Comparison of ENCODE assay signal across 2 cellular contexts in the genomic region with DNA sequence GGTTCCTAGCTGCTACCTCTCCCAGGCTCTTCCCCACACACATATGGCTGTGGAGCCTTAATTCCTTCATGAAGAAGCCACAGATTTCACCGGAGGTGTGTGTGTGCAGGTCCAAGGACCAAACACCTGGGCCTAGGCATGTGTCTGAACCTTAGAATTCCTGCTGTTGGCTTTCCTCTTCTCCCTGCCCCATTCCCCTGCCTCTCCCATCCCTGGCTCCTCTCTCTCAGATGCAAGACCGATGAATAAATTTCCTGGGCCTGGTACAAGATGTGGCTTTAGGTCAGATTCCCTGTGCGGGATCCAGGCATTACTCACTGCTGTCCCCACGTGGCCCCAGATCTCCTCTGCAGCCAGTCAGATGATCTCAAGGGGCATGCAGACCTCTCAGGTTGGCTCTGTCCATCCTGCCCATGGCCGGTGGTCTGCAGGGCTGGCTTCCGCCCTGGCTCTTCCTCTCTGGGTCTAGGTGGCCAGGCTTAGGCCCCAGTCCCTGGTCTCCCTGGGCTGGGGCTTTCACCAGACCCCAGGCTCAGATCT.
A peak's percentile ranks its signal among the peaks of the same experiment; 100 is the strongest.
TF ChIP-seq lines count a peak whose summit lies in the region.

No MANE protein-coding gene starts in this region.

TF ChIP-seq in HepG2, 621 proteins besides CTCF, POLR2A, EP300 and RAD21:
- TF ChIP-seq SMYD3 (CRISPR knock-in tag; IDR thresholded peaks at IDR 0.05): no peak
- peak; percentile 54 for TF ChIP-seq STAG1 (CRISPR knock-in tag; IDR thresholded peaks at IDR 0.05)
- no peak for TF ChIP-seq ETV5 (CRISPR knock-in tag; IDR thresholded peaks at IDR 0.05; ENCODE audit: borderline replicate concordance)
- TF ChIP-seq, protein P1, sequence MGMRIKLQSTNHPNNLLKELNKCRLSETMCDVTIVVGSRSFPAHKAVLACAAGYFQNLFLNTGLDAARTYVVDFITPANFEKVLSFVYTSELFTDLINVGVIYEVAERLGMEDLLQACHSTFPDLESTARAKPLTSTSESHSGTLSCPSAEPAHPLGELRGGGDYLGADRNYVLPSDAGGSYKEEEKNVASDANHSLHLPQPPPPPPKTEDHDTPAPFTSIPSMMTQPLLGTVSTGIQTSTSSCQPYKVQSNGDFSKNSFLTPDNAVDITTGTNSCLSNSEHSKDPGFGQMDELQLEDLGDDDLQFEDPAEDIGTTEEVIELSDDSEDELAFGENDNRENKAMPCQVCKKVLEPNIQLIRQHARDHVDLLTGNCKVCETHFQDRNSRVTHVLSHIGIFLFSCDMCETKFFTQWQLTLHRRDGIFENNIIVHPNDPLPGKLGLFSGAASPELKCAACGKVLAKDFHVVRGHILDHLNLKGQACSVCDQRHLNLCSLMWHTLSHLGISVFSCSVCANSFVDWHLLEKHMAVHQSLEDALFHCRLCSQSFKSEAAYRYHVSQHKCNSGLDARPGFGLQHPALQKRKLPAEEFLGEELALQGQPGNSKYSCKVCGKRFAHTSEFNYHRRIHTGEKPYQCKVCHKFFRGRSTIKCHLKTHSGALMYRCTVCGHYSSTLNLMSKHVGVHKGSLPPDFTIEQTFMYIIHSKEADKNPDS (CRISPR knock-in tag; IDR thresholded peaks at IDR 0.05): no peak
- no peak for TF ChIP-seq ZNF256 (CRISPR knock-in tag; conservative IDR thresholded peaks at IDR 0.05)
- no peak for TF ChIP-seq TAF15 (IDR thresholded peaks at IDR 0.05; ENCODE audit: low read depth, low read length, poor library complexity, severe bottlenecking)
- peak; percentile 42; the same call in 1 of the 2 replicates for TF ChIP-seq SMC3 (IDR thresholded peaks at IDR 0.05; ENCODE audit: low read length)
- TF ChIP-seq, protein P2, sequence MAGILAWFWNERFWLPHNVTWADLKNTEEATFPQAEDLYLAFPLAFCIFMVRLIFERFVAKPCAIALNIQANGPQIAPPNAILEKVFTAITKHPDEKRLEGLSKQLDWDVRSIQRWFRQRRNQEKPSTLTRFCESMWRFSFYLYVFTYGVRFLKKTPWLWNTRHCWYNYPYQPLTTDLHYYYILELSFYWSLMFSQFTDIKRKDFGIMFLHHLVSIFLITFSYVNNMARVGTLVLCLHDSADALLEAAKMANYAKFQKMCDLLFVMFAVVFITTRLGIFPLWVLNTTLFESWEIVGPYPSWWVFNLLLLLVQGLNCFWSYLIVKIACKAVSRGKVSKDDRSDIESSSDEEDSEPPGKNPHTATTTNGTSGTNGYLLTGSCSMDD (CRISPR knock-in tag; IDR thresholded peaks at IDR 0.05): no peak
- no peak for TF ChIP-seq KDM6A (CRISPR knock-in tag; IDR thresholded peaks at IDR 0.05; ENCODE audit: low read depth)
- TF ChIP-seq, protein P3, sequence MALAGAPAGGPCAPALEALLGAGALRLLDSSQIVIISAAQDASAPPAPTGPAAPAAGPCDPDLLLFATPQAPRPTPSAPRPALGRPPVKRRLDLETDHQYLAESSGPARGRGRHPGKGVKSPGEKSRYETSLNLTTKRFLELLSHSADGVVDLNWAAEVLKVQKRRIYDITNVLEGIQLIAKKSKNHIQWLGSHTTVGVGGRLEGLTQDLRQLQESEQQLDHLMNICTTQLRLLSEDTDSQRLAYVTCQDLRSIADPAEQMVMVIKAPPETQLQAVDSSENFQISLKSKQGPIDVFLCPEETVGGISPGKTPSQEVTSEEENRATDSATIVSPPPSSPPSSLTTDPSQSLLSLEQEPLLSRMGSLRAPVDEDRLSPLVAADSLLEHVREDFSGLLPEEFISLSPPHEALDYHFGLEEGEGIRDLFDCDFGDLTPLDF (CRISPR knock-in tag; IDR thresholded peaks at IDR 0.05): no peak
- TF ChIP-seq ZNF660 (CRISPR knock-in tag; IDR thresholded peaks at IDR 0.05; ENCODE audit: borderline replicate concordance, low read depth): no peak
- TF ChIP-seq, protein P4, sequence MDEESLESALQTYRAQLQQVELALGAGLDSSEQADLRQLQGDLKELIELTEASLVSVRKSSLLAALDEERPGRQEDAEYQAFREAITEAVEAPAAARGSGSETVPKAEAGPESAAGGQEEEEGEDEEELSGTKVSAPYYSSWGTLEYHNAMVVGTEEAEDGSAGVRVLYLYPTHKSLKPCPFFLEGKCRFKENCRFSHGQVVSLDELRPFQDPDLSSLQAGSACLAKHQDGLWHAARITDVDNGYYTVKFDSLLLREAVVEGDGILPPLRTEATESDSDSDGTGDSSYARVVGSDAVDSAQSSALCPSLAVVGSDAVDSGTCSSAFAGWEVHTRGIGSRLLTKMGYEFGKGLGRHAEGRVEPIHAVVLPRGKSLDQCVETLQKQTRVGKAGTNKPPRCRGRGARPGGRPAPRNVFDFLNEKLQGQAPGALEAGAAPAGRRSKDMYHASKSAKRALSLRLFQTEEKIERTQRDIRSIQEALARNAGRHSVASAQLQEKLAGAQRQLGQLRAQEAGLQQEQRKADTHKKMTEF (CRISPR knock-in tag; IDR thresholded peaks at IDR 0.05): no peak
- TF ChIP-seq, protein P5, sequence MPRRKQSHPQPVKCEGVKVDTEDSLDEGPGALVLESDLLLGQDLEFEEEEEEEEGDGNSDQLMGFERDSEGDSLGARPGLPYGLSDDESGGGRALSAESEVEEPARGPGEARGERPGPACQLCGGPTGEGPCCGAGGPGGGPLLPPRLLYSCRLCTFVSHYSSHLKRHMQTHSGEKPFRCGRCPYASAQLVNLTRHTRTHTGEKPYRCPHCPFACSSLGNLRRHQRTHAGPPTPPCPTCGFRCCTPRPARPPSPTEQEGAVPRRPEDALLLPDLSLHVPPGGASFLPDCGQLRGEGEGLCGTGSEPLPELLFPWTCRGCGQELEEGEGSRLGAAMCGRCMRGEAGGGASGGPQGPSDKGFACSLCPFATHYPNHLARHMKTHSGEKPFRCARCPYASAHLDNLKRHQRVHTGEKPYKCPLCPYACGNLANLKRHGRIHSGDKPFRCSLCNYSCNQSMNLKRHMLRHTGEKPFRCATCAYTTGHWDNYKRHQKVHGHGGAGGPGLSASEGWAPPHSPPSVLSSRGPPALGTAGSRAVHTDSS (CRISPR knock-in tag; conservative IDR thresholded peaks at IDR 0.05): no peak
- TF ChIP-seq, protein P6, sequence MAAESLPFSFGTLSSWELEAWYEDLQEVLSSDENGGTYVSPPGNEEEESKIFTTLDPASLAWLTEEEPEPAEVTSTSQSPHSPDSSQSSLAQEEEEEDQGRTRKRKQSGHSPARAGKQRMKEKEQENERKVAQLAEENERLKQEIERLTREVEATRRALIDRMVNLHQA (CRISPR knock-in tag; IDR thresholded peaks at IDR 0.05): no peak
TF ChIP-seq in HepG2: peak in this region for 2.

TF ChIP-seq in SK-N-SH, 30 proteins besides CTCF, POLR2A, EP300 and RAD21:
- TF ChIP-seq TCF12 (IDR thresholded peaks at IDR 0.05) (no peak), MXI1 (IDR thresholded peaks at IDR 0.05; ENCODE audit: low read depth, low read length) (no peak), EZH2phosphoT487 (IDR thresholded peaks at IDR 0.05; ENCODE audit: borderline replicate concordance, low read depth) (no peak), CHD2 (IDR thresholded peaks at IDR 0.05; ENCODE audit: low read length, partially characterized antibody) (no peak), RXRA (IDR thresholded peaks at IDR 0.05; ENCODE audit: borderline replicate concordance, low read depth) (no peak), SMC3 (IDR thresholded peaks at IDR 0.05; ENCODE audit: low read depth, low read length) (peak; percentile 50)
TF ChIP-seq in SK-N-SH: peak in this region for 1.
